1 cellular context compared by ENCODE assay signal in the genomic region with DNA sequence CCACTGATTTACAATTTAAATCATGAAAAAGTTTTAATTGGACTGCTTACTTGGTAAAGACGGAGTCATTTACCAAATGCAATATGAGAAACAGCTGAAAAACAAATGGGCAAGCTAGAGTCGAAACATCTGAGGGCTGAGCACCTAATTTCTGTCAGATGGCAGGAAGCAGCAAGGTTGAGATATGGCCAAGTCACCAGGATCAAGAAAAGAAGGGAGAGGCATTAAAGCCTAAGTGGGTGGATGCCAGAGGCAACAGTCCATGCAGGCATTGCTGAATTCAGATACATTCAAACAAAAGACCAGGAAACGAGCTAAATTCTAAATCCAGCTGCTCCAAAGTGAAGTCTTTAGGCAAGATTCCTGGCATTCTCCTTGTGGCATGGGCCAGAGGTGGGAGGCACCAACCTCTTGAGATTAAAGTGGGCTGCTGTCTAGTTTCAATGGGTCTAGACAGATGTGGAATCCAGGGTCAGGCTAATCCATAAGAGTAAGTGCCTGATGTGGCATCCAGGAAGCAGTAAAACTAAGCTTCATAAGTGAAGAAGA.
TF ChIP-seq lines count a peak whose summit lies in the region.

No MANE protein-coding gene starts in this region.

TF ChIP-seq in GM23338, 12 proteins besides CTCF, POLR2A, EP300 and RAD21 (continued from another document):
- TF ChIP-seq, protein P1, sequence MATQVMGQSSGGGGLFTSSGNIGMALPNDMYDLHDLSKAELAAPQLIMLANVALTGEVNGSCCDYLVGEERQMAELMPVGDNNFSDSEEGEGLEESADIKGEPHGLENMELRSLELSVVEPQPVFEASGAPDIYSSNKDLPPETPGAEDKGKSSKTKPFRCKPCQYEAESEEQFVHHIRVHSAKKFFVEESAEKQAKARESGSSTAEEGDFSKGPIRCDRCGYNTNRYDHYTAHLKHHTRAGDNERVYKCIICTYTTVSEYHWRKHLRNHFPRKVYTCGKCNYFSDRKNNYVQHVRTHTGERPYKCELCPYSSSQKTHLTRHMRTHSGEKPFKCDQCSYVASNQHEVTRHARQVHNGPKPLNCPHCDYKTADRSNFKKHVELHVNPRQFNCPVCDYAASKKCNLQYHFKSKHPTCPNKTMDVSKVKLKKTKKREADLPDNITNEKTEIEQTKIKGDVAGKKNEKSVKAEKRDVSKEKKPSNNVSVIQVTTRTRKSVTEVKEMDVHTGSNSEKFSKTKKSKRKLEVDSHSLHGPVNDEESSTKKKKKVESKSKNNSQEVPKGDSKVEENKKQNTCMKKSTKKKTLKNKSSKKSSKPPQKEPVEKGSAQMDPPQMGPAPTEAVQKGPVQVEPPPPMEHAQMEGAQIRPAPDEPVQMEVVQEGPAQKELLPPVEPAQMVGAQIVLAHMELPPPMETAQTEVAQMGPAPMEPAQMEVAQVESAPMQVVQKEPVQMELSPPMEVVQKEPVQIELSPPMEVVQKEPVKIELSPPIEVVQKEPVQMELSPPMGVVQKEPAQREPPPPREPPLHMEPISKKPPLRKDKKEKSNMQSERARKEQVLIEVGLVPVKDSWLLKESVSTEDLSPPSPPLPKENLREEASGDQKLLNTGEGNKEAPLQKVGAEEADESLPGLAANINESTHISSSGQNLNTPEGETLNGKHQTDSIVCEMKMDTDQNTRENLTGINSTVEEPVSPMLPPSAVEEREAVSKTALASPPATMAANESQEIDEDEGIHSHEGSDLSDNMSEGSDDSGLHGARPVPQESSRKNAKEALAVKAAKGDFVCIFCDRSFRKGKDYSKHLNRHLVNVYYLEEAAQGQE (IDR thresholded peaks at IDR 0.05; ENCODE audit: unreplicated experiment): no peak
- no peak for TF ChIP-seq POLR2AphosphoS5 (IDR thresholded peaks at IDR 0.05; ENCODE audit: low read depth)
